20 cellular contexts compared by ENCODE assay signal in genomic region chr1:1544544-1544943, GRCh38. TPM values are rescaled to one million over a fixed set of nuclear protein-coding genes. Genes with fewer than 3 reads are reported as not detected.
"Had no signal": no experiment of that assay in that cellular context is flagged by ENCODE, and none has a peak within 500 bp of the region (broad histone marks: within the 10 kb centered on the region; RNA-seq: fewer than 3 reads in every experiment).

No MANE protein-coding gene starts in this region.

- DNase-seq: cortex of kidney; dorsolateral prefrontal cortex; effector CD8-positive, alpha-beta T cell; foreskin melanocyte; islet precursor cell; left lung; mesenchymal stem cell; midbrain; spleen; stimulated activated CD4-positive, alpha-beta T cell treated with anti-CD3 and anti-CD28 coated beads, Interleukin-15, amount 100 ng/mL, for 24 hours; stimulated activated CD4-positive, alpha-beta T cell treated with anti-CD3 and anti-CD28 coated beads, Interleukin-2, amount 100 ng/mL, for 24 hours; stimulated activated CD4-positive, alpha-beta T cell treated with anti-CD3 and anti-CD28 coated beads, Interleukin-4, amount 100 ng/mL, for 4 hours; stimulated activated naive B cell treated with anti-CD40 and anti-IgM and Interleukin-4, amounts not matched to agents 10 μg/mL and 1 μg/mL and 100 μg/mL, for 72 hours; stimulated activated naive CD8-positive, alpha-beta T cell treated with anti-CD3 and anti-CD28 coated beads, Interleukin-15, amount 100 ng/mL, for 72 hours; testis; transverse colon had no signal

- H3K27me3 ChIP-seq: dorsolateral prefrontal cortex, testis had no signal

- H3K27ac ChIP-seq: left lung, testis, transverse colon had no signal

- H3K9me3 ChIP-seq: left lung, spleen, testis, transverse colon had no signal

- H3K36me3 ChIP-seq: transverse colon had no signal

- ATAC-seq: left lung; natural killer cell treated with Interleukin-12 subunit alpha and Interleukin-12 subunit beta and Interleukin-15 and Interleukin-18, amount 100 ng/mL, for 72 hours; sciatic nerve; stimulated activated naive B cell treated with anti-CD40 and anti-IgM and Interleukin-4, amounts not matched to agents 10 μg/mL and 1 μg/mL and 100 μg/mL, for 72 hours; stimulated activated naive CD8-positive, alpha-beta T cell treated with anti-CD3 and anti-CD28 coated beads, Interleukin-15, amount 100 ng/mL, for 72 hours had no signal

- H3K4me3 ChIP-seq: dorsolateral prefrontal cortex, left lung, lung, spleen, testis, transverse colon had no signal

RNA-seq across cellular contexts. Expression of gene FNDC10, which starts 55.4 kb away (rescaled TPM):
- total RNA-seq: skeletal muscle tissue had no signal
